ENCODE assay signal across 1 cellular context in the genomic region with DNA sequence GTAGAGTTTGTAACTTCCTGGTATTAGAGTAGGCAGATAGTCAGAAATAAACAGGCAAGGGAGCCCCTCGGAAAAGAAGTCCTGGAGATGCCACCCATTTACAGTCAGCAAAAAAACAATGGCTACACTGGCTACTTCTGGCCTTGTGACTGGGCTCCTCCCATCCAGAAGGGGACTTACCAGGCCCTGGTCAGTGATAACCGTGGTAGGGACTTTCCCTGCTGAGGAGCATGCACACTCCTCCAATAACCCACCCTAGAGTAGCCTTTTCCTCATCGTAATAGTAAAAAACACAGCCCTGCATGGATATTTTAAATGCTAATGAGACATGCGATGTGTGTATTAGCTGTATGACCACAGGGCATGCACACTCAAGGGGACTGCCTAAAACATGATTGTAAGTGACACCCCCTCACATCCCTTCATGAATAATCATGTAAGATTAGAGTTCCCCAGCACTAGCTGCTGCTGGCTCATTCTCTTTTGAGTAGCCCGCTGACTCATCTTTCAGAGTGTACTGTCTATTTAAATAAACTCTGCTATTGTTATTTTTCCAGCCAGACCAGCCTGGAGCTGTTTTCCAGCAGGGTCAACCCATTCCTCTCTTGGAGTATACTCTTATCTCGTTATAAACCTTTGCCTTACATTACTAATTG.
TF ChIP-seq lines count a peak whose summit lies in the region.

No MANE protein-coding gene starts in this region.

TF ChIP-seq in GM12878, 131 proteins besides CTCF, POLR2A, EP300 and RAD21 (continued from another document):
- TF ChIP-seq, protein P1, sequence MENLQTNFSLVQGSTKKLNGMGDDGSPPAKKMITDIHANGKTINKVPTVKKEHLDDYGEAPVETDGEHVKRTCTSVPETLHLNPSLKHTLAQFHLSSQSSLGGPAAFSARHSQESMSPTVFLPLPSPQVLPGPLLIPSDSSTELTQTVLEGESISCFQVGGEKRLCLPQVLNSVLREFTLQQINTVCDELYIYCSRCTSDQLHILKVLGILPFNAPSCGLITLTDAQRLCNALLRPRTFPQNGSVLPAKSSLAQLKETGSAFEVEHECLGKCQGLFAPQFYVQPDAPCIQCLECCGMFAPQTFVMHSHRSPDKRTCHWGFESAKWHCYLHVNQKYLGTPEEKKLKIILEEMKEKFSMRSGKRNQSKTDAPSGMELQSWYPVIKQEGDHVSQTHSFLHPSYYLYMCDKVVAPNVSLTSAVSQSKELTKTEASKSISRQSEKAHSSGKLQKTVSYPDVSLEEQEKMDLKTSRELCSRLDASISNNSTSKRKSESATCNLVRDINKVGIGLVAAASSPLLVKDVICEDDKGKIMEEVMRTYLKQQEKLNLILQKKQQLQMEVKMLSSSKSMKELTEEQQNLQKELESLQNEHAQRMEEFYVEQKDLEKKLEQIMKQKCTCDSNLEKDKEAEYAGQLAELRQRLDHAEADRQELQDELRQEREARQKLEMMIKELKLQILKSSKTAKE (IDR thresholded peaks at IDR 0.05; ENCODE audit: low read depth, poor library complexity, severe bottlenecking): no peak
- TF ChIP-seq RUNX3 (IDR thresholded peaks at IDR 0.05; ENCODE audit: low read length) (no peak), MEF2A (IDR thresholded peaks at IDR 0.05; ENCODE audit: insufficient read depth, low read depth, low read length) (no peak)
